In genomic region chr3:49471856-49472495, GRCh38 we compare ENCODE assay signal across 1 cellular context.
TF ChIP-seq lines count a peak whose summit lies in the region.

No MANE protein-coding gene starts in this region.

TF ChIP-seq in A549, 52 proteins besides CTCF, POLR2A, EP300 and RAD21 (continued from another document):
- TF ChIP-seq, protein P1, sequence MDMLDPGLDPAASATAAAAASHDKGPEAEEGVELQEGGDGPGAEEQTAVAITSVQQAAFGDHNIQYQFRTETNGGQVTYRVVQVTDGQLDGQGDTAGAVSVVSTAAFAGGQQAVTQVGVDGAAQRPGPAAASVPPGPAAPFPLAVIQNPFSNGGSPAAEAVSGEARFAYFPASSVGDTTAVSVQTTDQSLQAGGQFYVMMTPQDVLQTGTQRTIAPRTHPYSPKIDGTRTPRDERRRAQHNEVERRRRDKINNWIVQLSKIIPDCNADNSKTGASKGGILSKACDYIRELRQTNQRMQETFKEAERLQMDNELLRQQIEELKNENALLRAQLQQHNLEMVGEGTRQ (IDR thresholded peaks at IDR 0.05), result no peak
- TF ChIP-seq HOXB5 (CRISPR knock-in tag; IDR thresholded peaks at IDR 0.05) (no peak), FOXS1 (CRISPR knock-in tag; IDR thresholded peaks at IDR 0.05) (no peak), PBX3 (IDR thresholded peaks at IDR 0.05) (no peak)
